ENCODE assay signal across 1 cellular context in genomic region chr18:11851156-11852047, GRCh38.
A peak's percentile ranks its signal among the peaks of the same experiment; 100 is the strongest.
TF ChIP-seq lines count a peak whose summit lies in the region.

Gene CHMP1B (plus strand): TSS chr18:11851413. CDS start chr18:11851512, 99 bp downstream.

TF ChIP-seq in K562, 482 proteins besides CTCF, POLR2A, EP300 and RAD21 (continued from another document):
- TF ChIP-seq DLX4 (CRISPR knock-in tag; IDR thresholded peaks at IDR 0.05) (no peak), GTF2B (IDR thresholded peaks at IDR 0.05; ENCODE audit: extremely low read depth, insufficient read length) (no peak), PML (IDR thresholded peaks at IDR 0.05; ENCODE audit: low read length) (peak; percentile 60; the same call in 1 of the 2 replicates), VEZF1 (CRISPR knock-in tag; IDR thresholded peaks at IDR 0.05) (peak; percentile 73), NRF1 (conservative IDR thresholded peaks at IDR 0.05 in 1 of 2, IDR thresholded peaks at IDR 0.05 in 1 of 2) (peak; percentile 89 to 90), CREB3L1 (IDR thresholded peaks at IDR 0.05; ENCODE audit: borderline replicate concordance, low read depth) (peak; percentile 29; the same call in 1 of the 2 replicates), ILF3 (IDR thresholded peaks at IDR 0.05; ENCODE audit: borderline replicate concordance) (no peak), ZNF165 (CRISPR knock-in tag; IDR thresholded peaks at IDR 0.05; ENCODE audit: borderline replicate concordance) (no peak), CLOCK (CRISPR knock-in tag; IDR thresholded peaks at IDR 0.05; ENCODE audit: borderline replicate concordance) (no peak), MBD2 (IDR thresholded peaks at IDR 0.05; ENCODE audit: borderline replicate concordance, low read depth) (peak; percentile 89), MTA1 (IDR thresholded peaks at IDR 0.05; ENCODE audit: borderline replicate concordance) (peak; percentile 99), HNRNPL (IDR thresholded peaks at IDR 0.05; ENCODE audit: low read depth, low read length) (no peak), ZNF780A (CRISPR knock-in tag; IDR thresholded peaks at IDR 0.05) (no peak), TRIM28 (IDR thresholded peaks at IDR 0.05) (no peak)
- TF ChIP-seq, protein P1, sequence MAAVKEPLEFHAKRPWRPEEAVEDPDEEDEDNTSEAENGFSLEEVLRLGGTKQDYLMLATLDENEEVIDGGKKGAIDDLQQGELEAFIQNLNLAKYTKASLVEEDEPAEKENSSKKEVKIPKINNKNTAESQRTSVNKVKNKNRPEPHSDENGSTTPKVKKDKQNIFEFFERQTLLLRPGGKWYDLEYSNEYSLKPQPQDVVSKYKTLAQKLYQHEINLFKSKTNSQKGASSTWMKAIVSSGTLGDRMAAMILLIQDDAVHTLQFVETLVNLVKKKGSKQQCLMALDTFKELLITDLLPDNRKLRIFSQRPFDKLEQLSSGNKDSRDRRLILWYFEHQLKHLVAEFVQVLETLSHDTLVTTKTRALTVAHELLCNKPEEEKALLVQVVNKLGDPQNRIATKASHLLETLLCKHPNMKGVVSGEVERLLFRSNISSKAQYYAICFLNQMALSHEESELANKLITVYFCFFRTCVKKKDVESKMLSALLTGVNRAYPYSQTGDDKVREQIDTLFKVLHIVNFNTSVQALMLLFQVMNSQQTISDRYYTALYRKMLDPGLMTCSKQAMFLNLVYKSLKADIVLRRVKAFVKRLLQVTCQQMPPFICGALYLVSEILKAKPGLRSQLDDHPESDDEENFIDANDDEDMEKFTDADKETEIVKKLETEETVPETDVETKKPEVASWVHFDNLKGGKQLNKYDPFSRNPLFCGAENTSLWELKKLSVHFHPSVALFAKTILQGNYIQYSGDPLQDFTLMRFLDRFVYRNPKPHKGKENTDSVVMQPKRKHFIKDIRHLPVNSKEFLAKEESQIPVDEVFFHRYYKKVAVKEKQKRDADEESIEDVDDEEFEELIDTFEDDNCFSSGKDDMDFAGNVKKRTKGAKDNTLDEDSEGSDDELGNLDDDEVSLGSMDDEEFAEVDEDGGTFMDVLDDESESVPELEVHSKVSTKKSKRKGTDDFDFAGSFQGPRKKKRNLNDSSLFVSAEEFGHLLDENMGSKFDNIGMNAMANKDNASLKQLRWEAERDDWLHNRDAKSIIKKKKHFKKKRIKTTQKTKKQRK (IDR thresholded peaks at IDR 0.05; ENCODE audit: borderline replicate concordance, low read depth, low read length): no peak
